In the genomic region with DNA sequence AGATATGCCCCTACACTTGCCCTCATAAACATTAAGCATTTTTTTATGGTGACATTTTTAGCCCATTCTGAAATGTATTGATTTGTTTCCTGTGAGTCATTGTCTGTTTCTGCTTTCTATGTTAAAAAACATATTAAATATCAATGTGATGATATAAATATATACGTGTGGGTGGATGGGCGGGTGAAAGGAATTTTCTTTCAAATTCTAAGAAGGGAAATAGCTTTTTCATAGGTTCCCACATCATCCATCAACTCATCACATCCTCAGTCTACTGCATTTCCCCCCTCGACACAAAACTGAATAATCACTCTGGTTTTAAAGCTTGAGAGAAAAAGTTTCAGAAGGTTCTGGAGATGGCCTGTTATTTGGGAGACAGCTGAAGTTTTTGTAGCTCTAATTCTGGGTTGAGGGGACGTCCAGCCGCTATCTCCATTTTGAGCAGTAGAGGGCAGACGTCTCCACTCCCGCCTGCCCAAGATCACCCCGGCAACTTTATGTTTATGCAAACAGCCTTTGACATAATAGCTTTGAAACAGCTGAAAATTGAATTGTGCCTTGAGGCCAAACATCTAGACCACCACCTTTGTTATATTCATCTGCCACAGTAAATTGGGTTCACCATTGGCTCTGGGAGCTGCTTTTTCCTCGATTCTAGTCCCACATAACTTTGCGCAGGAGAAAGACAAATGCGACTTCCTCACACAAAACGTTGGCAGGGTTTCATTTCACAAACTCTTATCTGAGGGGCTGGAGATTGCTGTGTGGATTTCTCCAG, we compare ENCODE assay signal across 8 cellular contexts.
DNase-seq lines count a peak whose midpoint lies in the region; ATAC-seq and FAIRE-seq lines count a peak whose summit lies in the region.

No MANE protein-coding gene starts in this region.

- H3K4me2 ChIP-seq in trophoblast cell (ENCODE audit: low read length) = no peak overlapping the region

- H3K14ac ChIP-seq in trophoblast cell (ENCODE audit: low read length) = no peak overlapping the region

- H3K9me3 ChIP-seq in trophoblast cell (ENCODE audit: insufficient read depth, low read depth, low read length) = no peaks in the 10 kb centered on the region

- no peak overlapping the region for H2BK5ac ChIP-seq in trophoblast cell (ENCODE audit: low read depth, low read length, poor library complexity)

- H3K4ac ChIP-seq in trophoblast cell (ENCODE audit: low read depth, low read length) = no peak overlapping the region

- H3K9ac ChIP-seq in trophoblast cell (ENCODE audit: low read length) = no peak overlapping the region

- no peak overlapping the region for H3K27ac Mint-ChIP-seq in activated naive CD4-positive, alpha-beta T cell treated with anti-CD3 and anti-CD28 coated beads, Interleukin-2, amount 50 U/mL, for 72 hours

- H4K91ac ChIP-seq in trophoblast cell (ENCODE audit: low read depth, low read length) = no peak overlapping the region

- no peak overlapping the region for H3K4me3 ChIP-seq in Jurkat, Clone E6-1 (ENCODE audit: low read length)
- no peak overlapping the region for H3K4me3 ChIP-seq in trophoblast cell (ENCODE audit: low read depth, low read length)

- no peaks in the 10 kb centered on the region for H3K27me3 ChIP-seq in trophoblast cell (ENCODE audit: insufficient read depth, low read length)

- H2BK120ac ChIP-seq in trophoblast cell (ENCODE audit: insufficient read depth, low read length, poor library complexity) = no peak overlapping the region

- no peak overlapping the region for H2AFZ ChIP-seq in trophoblast cell (ENCODE audit: insufficient read depth, low read length, poor library complexity)

- H2AK5ac ChIP-seq in trophoblast cell (ENCODE audit: low read length) = no peak overlapping the region

- no peak overlapping the region for H3K18ac ChIP-seq in trophoblast cell (ENCODE audit: low read length)

- DNase-seq in AG08396 (ENCODE audit: low spot score) = peak; percentile 67
- DNase-seq in Jurkat, Clone E6-1 (ENCODE audit: low read depth, low spot score) = peak; percentile 30
- peak; percentile 54 for DNase-seq in RPMI7951 (ENCODE audit: low read depth)
- peak in 1 of 2 donors; percentile 54 for DNase-seq in activated naive CD4-positive, alpha-beta T cell treated with anti-CD3 and anti-CD28 coated beads, Interleukin-2, amount 50 U/mL, for 72 hours (ENCODE audit: low spot score in 2 of 2)
- peak; percentile 60 for DNase-seq in glomerular visceral epithelial cell (ENCODE audit: extremely low spot score)
- peak; percentile 44 to 75 for DNase-seq in trophoblast cell
- peak; percentile 73 for DNase-seq in urothelium cell line (ENCODE audit: low spot score)

- no peak overlapping the region for H4K8ac ChIP-seq in trophoblast cell (ENCODE audit: low read depth, low read length)

- no peaks in the 10 kb centered on the region for H3K79me2 ChIP-seq in trophoblast cell (ENCODE audit: control insufficient read depth, insufficient read depth, low read length, poor library complexity)

- FAIRE-seq in urothelium cell line (lab: Jason Lieb, UNC) = peak; percentile 59

- H2BK12ac ChIP-seq in trophoblast cell (ENCODE audit: low read length) = no peak overlapping the region

- no peaks in the 10 kb centered on the region for H3K9me3 Mint-ChIP-seq in activated naive CD4-positive, alpha-beta T cell treated with anti-CD3 and anti-CD28 coated beads, Interleukin-2, amount 50 U/mL, for 72 hours

- H3K23ac ChIP-seq in trophoblast cell (ENCODE audit: low read length) = no peak overlapping the region

- H3K36me3 ChIP-seq in trophoblast cell (ENCODE audit: control insufficient read depth in 1 of 2, insufficient read depth in 2 of 2, low read length in 2 of 2) = no peaks in the 10 kb centered on the region

- peaks cover 0 to 2% of the 10 kb centered on the region in 2 experiments for H3K4me1 ChIP-seq in trophoblast cell (ENCODE audit: control insufficient read depth in 1 of 2, insufficient read depth in 2 of 2, low read length in 2 of 2)

- no peak overlapping the region for H3K27ac ChIP-seq in trophoblast cell (ENCODE audit: low read depth, low read length)

- peak; percentile 61 for ATAC-seq in GM19025 (IDR thresholded peaks at IDR 0.05; ENCODE audit: low read depth, unreplicated experiment)
- ATAC-seq in activated naive CD4-positive, alpha-beta T cell treated with anti-CD3 and anti-CD28 coated beads, Interleukin-2, amount 50 U/mL, for 72 hours = peak; percentile 53 to 75

- no CpG with 5 or more reads among the region's 12 CpGs for WGBS in trophoblast cell (ENCODE audit: extremely low coverage, insufficient coverage, insufficient read length)

- H3K36me3 Mint-ChIP-seq in activated naive CD4-positive, alpha-beta T cell treated with anti-CD3 and anti-CD28 coated beads, Interleukin-2, amount 50 U/mL, for 72 hours = no peaks in the 10 kb centered on the region

- no peaks in the 10 kb centered on the region for H3K79me1 ChIP-seq in trophoblast cell (ENCODE audit: low read length)

- H4K12ac ChIP-seq in trophoblast cell (ENCODE audit: low read depth, low read length) = no peak overlapping the region
